Comparison of ENCODE assay signal across 7 cellular contexts in the genomic region with DNA sequence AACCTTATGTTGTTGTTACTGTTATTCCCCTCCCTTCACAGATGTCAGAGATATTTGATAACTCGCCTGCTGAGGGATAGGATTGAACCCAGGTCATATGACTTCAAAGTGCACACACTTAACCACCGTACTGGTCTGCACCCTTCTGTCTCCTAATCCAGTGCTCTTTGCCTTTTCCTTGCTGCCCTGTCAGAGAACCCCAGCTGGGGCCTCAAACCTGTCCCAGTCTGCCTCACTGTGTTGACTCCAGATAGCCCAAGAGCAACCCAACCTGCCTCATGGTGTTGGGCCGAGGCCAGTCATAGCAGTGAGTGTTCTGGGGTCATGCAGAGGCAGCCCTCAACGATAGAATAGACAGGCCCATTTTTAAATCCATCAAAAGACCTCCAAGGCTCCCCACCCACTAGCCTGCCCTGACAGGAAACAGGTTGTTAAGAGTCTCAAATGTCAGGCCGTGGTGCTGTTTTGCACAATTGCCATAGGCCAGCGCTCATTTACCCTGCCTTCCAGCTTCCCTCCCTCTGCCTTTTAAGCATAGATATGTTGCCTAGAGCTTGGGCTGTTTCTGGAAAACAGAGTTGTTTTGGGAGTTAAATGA. TPM values are rescaled to one million over a fixed set of nuclear protein-coding genes. Genes with fewer than 3 reads are reported as not detected.
DNase-seq lines count a peak whose midpoint lies in the region; ATAC-seq and TF ChIP-seq lines count a peak whose summit lies in the region.

No MANE protein-coding gene starts in this region.

- no peak for TF ChIP-seq RAD21 in Ishikawa (IDR thresholded peaks at IDR 0.05; ENCODE audit: low read depth)

- H3K4me1 ChIP-seq in RWPE2 (ENCODE audit: insufficient read depth, poor library complexity, severe bottlenecking), result peaks cover 5% of the 10 kb centered on the region
- H3K4me1 ChIP-seq in foreskin keratinocyte, result peaks cover 8% of the 10 kb centered on the region
- H3K4me1 ChIP-seq in skeletal muscle tissue (ENCODE audit: control insufficient read depth in 3 of 3, insufficient read depth in 3 of 3, low read length in 3 of 3), result peaks cover 23 to 38% (median 27%) of the 10 kb centered on the region in 3 donors
- H3K4me1 ChIP-seq in MM.1S (ENCODE audit: low read length), result peaks cover 12% of the 10 kb centered on the region

- ATAC-seq in RWPE2 (ENCODE audit: low read depth) (0 out of 3 replicates have a peak, but pooled peaks have one; percentile 36), foreskin keratinocyte (peak; percentile 41), GM18858 (IDR thresholded peaks at IDR 0.05; ENCODE audit: unreplicated experiment) (no peak)

- H3K9me2 ChIP-seq in MM.1S (replicated peaks; ENCODE audit: insufficient read depth, low read length), result no peaks in the 10 kb centered on the region

- no peak overlapping the region for H3K9ac ChIP-seq in skeletal muscle tissue (ENCODE audit: low read depth in 1 of 3, low read length in 3 of 3)
- no peak overlapping the region for H3K9ac ChIP-seq in MM.1S (ENCODE audit: low read length)

- no peaks in the 10 kb centered on the region for H3F3A ChIP-seq in MM.1S (ENCODE audit: insufficient read depth, low read length)

- H3K79me2 ChIP-seq in MM.1S (ENCODE audit: low read length), result no peaks in the 10 kb centered on the region

- no peak for TF ChIP-seq EP300 in Ishikawa (IDR thresholded peaks at IDR 0.05; ENCODE audit: borderline replicate concordance)

- H3K36me3 ChIP-seq in RWPE2 (ENCODE audit: low read depth) (no peaks in the 10 kb centered on the region), skeletal muscle tissue (ENCODE audit: control insufficient read depth in 3 of 3, insufficient read depth in 3 of 3, low read length in 3 of 3) (peaks cover 21 to 26% (median 21%) of the 10 kb centered on the region in 3 donors), MM.1S (replicated peaks; ENCODE audit: insufficient read depth, low read length) (no peaks in the 10 kb centered on the region)

- H3K9me3 ChIP-seq in RWPE2 (ENCODE audit: severe bottlenecking), result no peaks in the 10 kb centered on the region
- no peaks in the 10 kb centered on the region for H3K9me3 ChIP-seq in skeletal muscle tissue (ENCODE audit: control insufficient read depth in 3 of 3, low read length in 3 of 3)
- no peaks in the 10 kb centered on the region for H3K9me3 ChIP-seq in MM.1S (replicated peaks; ENCODE audit: insufficient read depth, low read length)

- H3K27ac ChIP-seq in RWPE2 (ENCODE audit: poor library complexity, severe bottlenecking) (no peak overlapping the region), foreskin keratinocyte (no peak overlapping the region), skeletal muscle tissue (ENCODE audit: low read depth, low read length) (peak overlapping the region; percentile 51), MM.1S (ENCODE audit: low read length) (no peak overlapping the region)

- H4K20me1 ChIP-seq in MM.1S (ENCODE audit: insufficient read depth, low read length), result no peaks in the 10 kb centered on the region

- H2AFZ ChIP-seq in MM.1S (ENCODE audit: low read length), result no peak overlapping the region

- no peak overlapping the region for H3K4me2 ChIP-seq in MM.1S (ENCODE audit: low read depth, low read length)

- H3K27me3 ChIP-seq in RWPE2 (ENCODE audit: insufficient read depth, poor library complexity, severe bottlenecking), result no peaks in the 10 kb centered on the region
- no peaks in the 10 kb centered on the region for H3K27me3 ChIP-seq in foreskin keratinocyte
- no peaks in the 10 kb centered on the region for H3K27me3 ChIP-seq in skeletal muscle tissue (ENCODE audit: control insufficient read depth in 3 of 3, insufficient read depth in 3 of 3, low read length in 3 of 3)
- no peaks in the 10 kb centered on the region for H3K27me3 ChIP-seq in MM.1S (replicated peaks; ENCODE audit: insufficient read depth, low read length)

- no peak for TF ChIP-seq CTCF in RWPE2 (IDR thresholded peaks at IDR 0.05; ENCODE audit: poor library complexity, severe bottlenecking)
- TF ChIP-seq CTCF in foreskin keratinocyte (conservative IDR thresholded peaks at IDR 0.05), result no peak
- no peak for TF ChIP-seq CTCF in MM.1S (IDR thresholded peaks at IDR 0.05; ENCODE audit: low read length)

- DNase-seq in RWPE2 (ENCODE audit: low spot score) (no peak), foreskin keratinocyte (peak in 1 of 2 donors; percentile 33), MM.1S (no peak), NCI-H128 (lab: John Stamatoyannopoulos, UW; ENCODE audit: unreplicated experiment) (no peak)

- H3K4me3 ChIP-seq in RWPE2 (ENCODE audit: severe bottlenecking), result no peak overlapping the region
- H3K4me3 ChIP-seq in skeletal muscle tissue (ENCODE audit: low read length in 3 of 3), result no peak overlapping the region
- no peak overlapping the region for H3K4me3 ChIP-seq in MM.1S (ENCODE audit: low read length)

TF ChIP-seq in Ishikawa, 13 proteins besides CTCF, POLR2A, EP300 and RAD21:
- TF ChIP-seq FOXM1 (IDR thresholded peaks at IDR 0.05; ENCODE audit: borderline replicate concordance, low read depth) (no peak), CREB1 (IDR thresholded peaks at IDR 0.05; ENCODE audit: low read depth) (no peak), CEBPB (IDR thresholded peaks at IDR 0.05) (no peak), EGR1 (IDR thresholded peaks at IDR 0.05) (no peak), ZBTB7A (IDR thresholded peaks at IDR 0.05; ENCODE audit: low read depth) (no peak)
- TF ChIP-seq, protein P1, sequence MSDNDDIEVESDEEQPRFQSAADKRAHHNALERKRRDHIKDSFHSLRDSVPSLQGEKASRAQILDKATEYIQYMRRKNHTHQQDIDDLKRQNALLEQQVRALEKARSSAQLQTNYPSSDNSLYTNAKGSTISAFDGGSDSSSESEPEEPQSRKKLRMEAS (IDR thresholded peaks at IDR 0.05), result 0 out of 2 replicates have a peak, but pooled peaks have one; percentile 7
- TF ChIP-seq, protein P2, sequence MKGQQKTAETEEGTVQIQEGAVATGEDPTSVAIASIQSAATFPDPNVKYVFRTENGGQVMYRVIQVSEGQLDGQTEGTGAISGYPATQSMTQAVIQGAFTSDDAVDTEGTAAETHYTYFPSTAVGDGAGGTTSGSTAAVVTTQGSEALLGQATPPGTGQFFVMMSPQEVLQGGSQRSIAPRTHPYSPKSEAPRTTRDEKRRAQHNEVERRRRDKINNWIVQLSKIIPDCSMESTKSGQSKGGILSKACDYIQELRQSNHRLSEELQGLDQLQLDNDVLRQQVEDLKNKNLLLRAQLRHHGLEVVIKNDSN (IDR thresholded peaks at IDR 0.05), result no peak

RNA-seq across cellular contexts. Expression of a gene that starts 37.0 kb away (rescaled TPM):
- total RNA-seq in foreskin keratinocyte (48.2 and 59.2 TPM in 2 replicates), skeletal muscle tissue (90.3 TPM)
- 39.8 and 43.8 TPM in 2 replicates for polyA plus RNA-seq in foreskin keratinocyte
